Comparison of ENCODE assay signal across 8 cellular contexts in genomic region chr7:94510582-94511456, GRCh38. TPM values are rescaled to one million over a fixed set of nuclear protein-coding genes. Genes with fewer than 3 reads are reported as not detected.
A peak's percentile ranks its signal among the peaks of the same experiment; 100 is the strongest.
DNase-seq lines count a peak whose midpoint lies in the region; ATAC-seq and TF ChIP-seq lines count a peak whose summit lies in the region.

No MANE protein-coding gene starts in this region.

- TF ChIP-seq CTCF in fibroblast of the aortic adventitia (IDR thresholded peaks at IDR 0.05; ENCODE audit: insufficient read depth, low read length) (no peak), nephron (IDR thresholded peaks at IDR 0.05; ENCODE audit: unreplicated experiment in 3 of 3) (no peak), thoracic aorta (IDR thresholded peaks at IDR 0.05) (no peak)

- no peaks in the 10 kb centered on the region for H3K36me3 ChIP-seq in thoracic aorta

- peaks cover 5 to 10% of the 10 kb centered on the region in 2 donors for H3K4me1 ChIP-seq in thoracic aorta (ENCODE audit: control insufficient read depth in 1 of 2, low read depth in 2 of 2)

- H3K9me3 ChIP-seq in thoracic aorta: no peaks in the 10 kb centered on the region

- H3K36me3 Mint-ChIP-seq in activated T-cell treated with anti-CD3 and anti-CD28 coated beads, Interleukin-2, amount 50 U/mL, for 72 hours (ENCODE audit: insufficient read depth in 2 of 2): peaks cover 2% of the 10 kb centered on the region in 2 donors
- H3K36me3 Mint-ChIP-seq in nephron (ENCODE audit: low read depth): no peaks in the 10 kb centered on the region

- peak overlapping the region; percentile 96 for H3K27ac Mint-ChIP-seq in activated T-cell treated with anti-CD3 and anti-CD28 coated beads, Interleukin-2, amount 50 U/mL, for 72 hours
- peak overlapping the region in 2 of 3 experiments; percentile 91 to 94 for H3K27ac Mint-ChIP-seq in nephron

- no peaks in the 10 kb centered on the region for H3K27me3 Mint-ChIP-seq in activated T-cell treated with anti-CD3 and anti-CD28 coated beads, Interleukin-2, amount 50 U/mL, for 72 hours (ENCODE audit: low read depth)
- H3K27me3 Mint-ChIP-seq in nephron (ENCODE audit: low read depth): no peaks in the 10 kb centered on the region

- H3K9me3 Mint-ChIP-seq in activated T-cell treated with anti-CD3 and anti-CD28 coated beads, Interleukin-2, amount 50 U/mL, for 72 hours: no peaks in the 10 kb centered on the region
- H3K9me3 Mint-ChIP-seq in nephron: no peaks in the 10 kb centered on the region

- H3K4me3 ChIP-seq in fibroblast of the aortic adventitia (ENCODE audit: low read depth, low read length): peak overlapping the region; percentile 76
- H3K4me3 ChIP-seq in thoracic aorta: peak overlapping the region; percentile 82

- DNase-seq in AG20443 (ENCODE audit: low spot score) (peak; percentile 65), NCI-H774 (lab: John Stamatoyannopoulos, UW) (peak; percentile 39), fibroblast of the aortic adventitia (ENCODE audit: low read depth) (peak; percentile 22), thoracic aorta (ENCODE audit: low spot score) (no peak)
- peak; percentile 31 to 47 for DNase-seq in activated T-cell treated with anti-CD3 and anti-CD28 coated beads, Interleukin-2, amount 50 U/mL, for 72 hours

- H3K4me1 Mint-ChIP-seq in activated T-cell treated with anti-CD3 and anti-CD28 coated beads, Interleukin-2, amount 50 U/mL, for 72 hours (ENCODE audit: low read depth): peaks cover 51% of the 10 kb centered on the region
- H3K4me1 Mint-ChIP-seq in nephron: peaks cover 47% of the 10 kb centered on the region

- ATAC-seq in GM19043 (IDR thresholded peaks at IDR 0.05; ENCODE audit: low read depth, unreplicated experiment) (peak; percentile 8), HG03442 (IDR thresholded peaks at IDR 0.05; ENCODE audit: unreplicated experiment) (peak; percentile 12), thoracic aorta (ENCODE audit: insufficient number of reproducible peaks, low FRiP score, low read depth) (no peak)
- peak; percentile 18 for ATAC-seq in activated T-cell treated with anti-CD3 and anti-CD28 coated beads, Interleukin-2, amount 50 U/mL, for 72 hours (replicated peaks in 1 of 2)

- H3K27me3 ChIP-seq in thoracic aorta (replicated peaks; ENCODE audit: insufficient read depth): no peaks in the 10 kb centered on the region

- peak overlapping the region; percentile 86 to 88 for H3K4me3 Mint-ChIP-seq in activated T-cell treated with anti-CD3 and anti-CD28 coated beads, Interleukin-2, amount 50 U/mL, for 72 hours
- peak overlapping the region; percentile 88 to 90 (median 89) for H3K4me3 Mint-ChIP-seq in nephron

- H3K27ac ChIP-seq in thoracic aorta: peak overlapping the region; percentile 77 to 78

RNA-seq across cellular contexts. Expression of gene CASD1, which starts 1.2 kb away (rescaled TPM):
- 10 to 100 TPM; 14.1 to 15.8 TPM for total RNA-seq in activated T-cell treated with anti-CD3 and anti-CD28 coated beads, Interleukin-2, amount 50 U/mL, for 72 hours
- 4.9 and 18.7 TPM in 2 replicates for total RNA-seq in fibroblast of the aortic adventitia (ENCODE audit: low replicate concordance)
- 10 to 100 TPM; 12.3 to 21.0 TPM for total RNA-seq in thoracic aorta
